In the genomic region with DNA sequence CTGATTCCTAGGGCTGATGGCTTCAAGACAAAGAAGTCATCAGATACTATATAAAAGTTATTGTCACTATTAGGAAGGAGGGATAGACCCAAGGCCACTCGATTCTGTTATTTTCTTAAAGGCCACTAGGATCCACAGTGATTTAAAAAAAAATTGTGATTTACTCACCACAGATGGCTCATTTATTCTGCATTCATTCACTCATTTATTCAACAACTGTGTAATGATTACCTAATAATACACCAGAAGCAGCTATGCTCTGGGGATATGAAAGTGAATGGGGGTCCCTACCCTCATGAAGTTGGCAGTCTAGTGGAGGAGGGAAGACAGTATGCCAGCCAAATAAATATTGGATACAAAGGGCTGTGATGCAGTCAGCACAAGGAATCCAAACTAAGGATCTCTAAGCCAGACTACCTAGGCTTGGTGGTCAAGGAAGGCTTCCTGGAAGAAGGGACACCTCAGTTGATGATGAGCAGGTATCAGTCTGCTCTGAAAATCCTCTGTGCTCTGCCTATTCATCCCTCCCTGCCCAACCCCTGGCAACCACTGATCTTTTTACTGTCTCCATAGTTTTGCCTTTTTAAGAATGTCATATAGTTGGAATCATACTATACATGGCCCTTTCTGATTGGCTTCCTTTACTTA, we compare ENCODE assay signal across 25 cellular contexts.
"Had no signal": no experiment of that assay in that cellular context is flagged by ENCODE, and none has a peak within 500 bp of the region (broad histone marks: within the 10 kb centered on the region; RNA-seq: fewer than 3 reads in every experiment).

No MANE protein-coding gene starts in this region.

- ATAC-seq: activated CD8-positive, alpha-beta T cell treated with anti-CD3 and anti-CD28 coated beads, Interleukin-2, amount 10 ng/mL, durations not matched to agents 7 days and 5 days had no signal

- H3K9me2 ChIP-seq: SK-N-SH had no signal

- H3K27me3 ChIP-seq: adrenal gland, MG63, SJCRH30 had no signal

- H3K9me3 ChIP-seq: adrenal gland, MG63, SJCRH30, SK-N-SH had no signal

- H3K9me3 Mint-ChIP-seq: activated naive CD8-positive, alpha-beta T cell treated with anti-CD3 and anti-CD28 coated beads, Interleukin-2, amount 10 ng/mL, durations not matched to agents 7 days and 5 days had no signal

- H3K4me3 ChIP-seq: adrenal gland, MG63, SJCRH30 had no signal

- H3K36me3 ChIP-seq: adrenal gland, MG63, SJCRH30 had no signal

- DNase-seq: activated CD4-positive, alpha-beta T cell treated with anti-CD3 and anti-CD28 coated beads for 48 hours; activated CD4-positive, alpha-beta T cell treated with anti-CD3 and anti-CD28 coated beads, Interleukin-2, amount 50 U/mL, for 4 hours; activated CD4-positive, CD25-positive, alpha-beta regulatory T cell treated with anti-CD3 and anti-CD28 coated beads, Interleukin-2, amount 50 U/mL, for 72 hours; activated CD8-positive, alpha-beta memory T cell treated with anti-CD3 and anti-CD28 coated beads, Interleukin-2, amount 50 U/mL, for 48 hours; activated CD8-positive, alpha-beta T cell treated with anti-CD3 and anti-CD28 coated beads, Interleukin-2, amount 10 ng/mL, durations not matched to agents 7 days and 5 days; activated naive CD4-positive, alpha-beta T cell treated with anti-CD3 and anti-CD28 coated beads, Interleukin-2, amount 50 U/mL, for 16 hours; activated naive CD8-positive, alpha-beta T cell treated with anti-CD3 and anti-CD28 coated beads, Interleukin-2, amount 10 ng/mL, durations not matched to agents 7 days and 5 days; activated T-cell treated with anti-CD3 and anti-CD28 coated beads, Interleukin-2, amount 50 U/mL, for 1 hour; anterior cingulate cortex; cerebellar nuclear complex; KG1; MG63; MV-4-11; NCI-H1092 treated with DMSO at 0.1 percent for 48 hours; NCI-H1417 treated with DMSO at 0.1 percent for 48 hours; NCI-H1694; NCI-H2029; NCI-H2107; NCI-H524; Right ventricle myocardium superior; RPMI8226; SJCRH30; SK-N-SH; T-helper 1 cell had no signal

- H3K27ac Mint-ChIP-seq: activated CD8-positive, alpha-beta T cell treated with anti-CD3 and anti-CD28 coated beads, Interleukin-2, amount 10 ng/mL, durations not matched to agents 7 days and 5 days; activated naive CD8-positive, alpha-beta T cell treated with anti-CD3 and anti-CD28 coated beads, Interleukin-2, amount 10 ng/mL, durations not matched to agents 7 days and 5 days had no signal

- H3K4me3 Mint-ChIP-seq: activated CD8-positive, alpha-beta T cell treated with anti-CD3 and anti-CD28 coated beads, Interleukin-2, amount 10 ng/mL, durations not matched to agents 7 days and 5 days; activated naive CD8-positive, alpha-beta T cell treated with anti-CD3 and anti-CD28 coated beads, Interleukin-2, amount 10 ng/mL, durations not matched to agents 7 days and 5 days had no signal

- H3K27ac ChIP-seq: SJCRH30 had no signal

- H3K4me1 ChIP-seq: SJCRH30 had no signal

- H3K36me3 Mint-ChIP-seq: activated naive CD8-positive, alpha-beta T cell treated with anti-CD3 and anti-CD28 coated beads, Interleukin-2, amount 10 ng/mL, durations not matched to agents 7 days and 5 days had no signal

- H3K9ac ChIP-seq: SK-N-SH had no signal
